In genomic region chr15:75916978-75917377, GRCh38 we compare ENCODE assay signal across 21 cellular contexts. TPM values are rescaled to one million over a fixed set of nuclear protein-coding genes. Genes with fewer than 3 reads are reported as not detected.
DNase-seq lines count a peak whose midpoint lies in the region; FAIRE-seq and TF ChIP-seq lines count a peak whose summit lies in the region.
"Had no signal": no experiment of that assay in that cellular context is flagged by ENCODE, and none has a peak within 500 bp of the region (broad histone marks: within the 10 kb centered on the region; RNA-seq: fewer than 3 reads in every experiment).

No MANE protein-coding gene starts in this region.

- TF ChIP-seq CTCF in kidney (IDR thresholded peaks at IDR 0.05; ENCODE audit: borderline replicate concordance, extremely low read depth, insufficient read depth) = no peak
- no peak for TF ChIP-seq CTCF in uterus (IDR thresholded peaks at IDR 0.05)

- no peak overlapping the region for H3K27ac ChIP-seq in kidney (ENCODE audit: low read depth in 2 of 2, low read length in 2 of 2)
- H3K27ac ChIP-seq in uterus = no peak overlapping the region
- H3K27ac ChIP-seq: BLaER1 had no signal

- H3K4me1 ChIP-seq in kidney (ENCODE audit: control insufficient read depth in 1 of 2, insufficient read depth in 1 of 2, low read depth in 1 of 2, low read length in 2 of 2) (peaks cover under 1 to 6% of the 10 kb centered on the region in 2 donors), uterus (no peaks in the 10 kb centered on the region)
- H3K4me1 ChIP-seq: BE2C, BLaER1 had no signal

- DNase-seq in ACHN (peak; percentile 6), HuH-7 (ENCODE audit: low spot score) (peak; percentile 12), kidney (no peak), DMS79 treated with DMSO at 0.1 percent for 48 hours (lab: John Stamatoyannopoulos, UW) (no peak), inferior parietal cortex (ENCODE audit: extremely low spot score) (no peak), pons (ENCODE audit: low spot score) (no peak), uterus (no peak)
- DNase-seq: 8988T; BE2C; C1 segment of cervical spinal cord; CD4-positive, alpha-beta memory T cell; CD4-positive, CD25-positive, alpha-beta regulatory T cell; CD8-positive, alpha-beta memory T cell; COR-L47; DMS 273 treated with DMSO at 0.1 percent for 48 hours; DMS153; DMS53; DMS79; GF-D8 had no signal

- H3K27me3 ChIP-seq in uterus = no peaks in the 10 kb centered on the region
- H3K27me3 ChIP-seq: BE2C, BLaER1 had no signal

- FAIRE-seq in kidney (lab: Jason Lieb, UNC) = peak; percentile 50
- FAIRE-seq: GM12891 had no signal

- H3K9ac ChIP-seq in kidney (ENCODE audit: low read length in 2 of 2) = no peak overlapping the region
- H3K9ac ChIP-seq: BLaER1 had no signal

- H3K4me3 ChIP-seq in kidney (ENCODE audit: low read length in 2 of 2) (no peak overlapping the region), uterus (no peak overlapping the region)
- H3K4me3 ChIP-seq: BLaER1 had no signal

- no peaks in the 10 kb centered on the region for H3K9me3 ChIP-seq in kidney (ENCODE audit: control insufficient read depth in 1 of 2, low read length in 2 of 2)
- H3K9me3 ChIP-seq in uterus = no peaks in the 10 kb centered on the region
- H3K9me3 ChIP-seq: BE2C had no signal

- H3K36me3 ChIP-seq in kidney (ENCODE audit: control insufficient read depth in 1 of 2, insufficient read depth in 2 of 2, low read length in 2 of 2) (peaks cover 9 to 27% of the 10 kb centered on the region in 2 donors), uterus (no peaks in the 10 kb centered on the region)

- in situ Hi-C loops in ACHN (cut with HindIII; ENCODE audit: low pct_ligation_motif_present, low pct_unique_long_range_greater_than_20kb, low sequenced_read_pairs) = no loop called here

- no peak for TF ChIP-seq POLR2A in uterus (IDR thresholded peaks at IDR 0.05)

- intact Hi-C loops in kidney (cut with DNase I) = no loop called here
- intact Hi-C loops in uterus (cut with DNase I; ENCODE audit: low total_unique reads) = no loop called here

RNA-seq across cellular contexts. Expression of gene FBXO22, which starts 13.3 kb away (rescaled TPM):
- total RNA-seq in kidney (28.7 TPM), uterus (10 to 100 TPM in 3 of 4 donors, 1 to 10 TPM in 1; 5.4 to 41.7 (median 17.9) TPM)
- polyA plus RNA-seq in kidney (ENCODE audit: insufficient read depth, low read depth, low replicate concordance) = 24.1 TPM

Comparison
In these comparisons a context has a peak if more than half of its experiments do, and no peak if none do; other contexts are left out.
1. DNase-seq: peak in ACHN (single experiment) and HuH-7 (single experiment); none in kidney (single experiment), DMS79 treated with DMSO at 0.1 percent for 48 hours (single experiment), inferior parietal cortex (single experiment), pons (single experiment) and uterus (0 of 2).